Comparison of ENCODE assay signal across 18 cellular contexts in genomic region chr9:116806075-116806474, GRCh38.
DNase-seq lines count a peak whose midpoint lies in the region; ATAC-seq, FAIRE-seq and TF ChIP-seq lines count a peak whose summit lies in the region.
"Had no signal": no experiment of that assay in that cellular context is flagged by ENCODE, and none has a peak within 500 bp of the region (broad histone marks: within the 10 kb centered on the region; RNA-seq: fewer than 3 reads in every experiment).

No MANE protein-coding gene starts in this region.

- no peaks in the 10 kb centered on the region for H3K79me2 ChIP-seq in GM12878 (ENCODE audit: control insufficient read depth, insufficient read depth, low read length)

- H4K20me1 ChIP-seq in GM12878 (ENCODE audit: control insufficient read depth, insufficient read depth) = no peaks in the 10 kb centered on the region

- CTCF ChIA-PET in GM12878 (lab: Yijun Ruan, JAX) = interaction anchor here (0.9 kb wide), 1 partner anchor 69 kb away, joined by 3 read pairs; no protein-coding TSS in a partner anchor

- 0% methylated on average over 1 of the region's 1 CpG for WGBS in GM12878 (ENCODE audit: insufficient coverage, insufficient replicate concordance, low lambda C conversion rate, missing lambda C conversion rate)

- SMC1A ChIA-PET in GM12878 (lab: Charles Lee; ENCODE audit: uncharacterized antibody, unreplicated experiment) = no interaction called here

- TF ChIP-seq CTCF in LNCaP clone FGC (IDR thresholded peaks at IDR 0.05; ENCODE audit: control insufficient read depth, extremely low read depth, insufficient read depth) (no peak), GM12878 (IDR thresholded peaks at IDR 0.05 in 2 of 3, conservative IDR thresholded peaks at IDR 0.05 in 1 of 3; ENCODE audit: control insufficient read depth in 2 of 3, extremely low read depth in 1 of 3, insufficient read depth in 1 of 3, low read depth in 3 of 3, low read length in 3 of 3) (no peak)

- intact Hi-C loops in GM12878 (cut with micrococcal nuclease; ENCODE audit: unreplicated experiment) (no loop called here), head of caudate nucleus (cut with DNase I) (no loop called here)

- no peak overlapping the region for H3K27ac ChIP-seq in GM12878 (ENCODE audit: control insufficient read depth, insufficient read depth)
- H3K27ac ChIP-seq: BLaER1, stomach, VCaP had no signal

- no TSS peak for BruUV-seq in GM12878 (replicated peaks; lab: Mats Ljungman, UMichigan)

- TF ChIP-seq RAD21 in GM12878 (IDR thresholded peaks at IDR 0.05; ENCODE audit: insufficient read depth, low read depth, low read length) = no peak

- RAD21 ChIA-PET in GM12878 (lab: Charles Lee; ENCODE audit: unreplicated experiment) = no interaction called here

- H3K27me3 ChIP-seq in GM12878 (replicated peaks in 1 of 2; ENCODE audit: control insufficient read depth in 2 of 2, insufficient read depth in 2 of 2, low read length in 1 of 2) = no peaks in the 10 kb centered on the region
- H3K27me3 ChIP-seq: BLaER1, stomach had no signal

- POLR2A ChIA-PET in GM12878 (lab: Charles Lee) = no interaction called here

- H3K4me2 ChIP-seq in GM12878 (ENCODE audit: control insufficient read depth, insufficient read depth) = no peak overlapping the region
- H3K4me2 ChIP-seq: BLaER1 had no signal

- no peak overlapping the region for H3K9ac ChIP-seq in GM12878 (ENCODE audit: control insufficient read depth, insufficient read depth, low read length)
- H3K9ac ChIP-seq: BLaER1 had no signal

- H3K4me3 ChIP-seq in LNCaP clone FGC (ENCODE audit: low read depth, low read length) = no peak overlapping the region
- H3K4me3 ChIP-seq in GM12878 = no peak overlapping the region
- H3K4me3 ChIP-seq: BLaER1, stomach had no signal

- no peaks in the 10 kb centered on the region for H3K36me3 ChIP-seq in GM12878 (ENCODE audit: control insufficient read depth in 2 of 2, insufficient read depth in 2 of 2, low read length in 1 of 2)
- H3K36me3 ChIP-seq: BLaER1, stomach had no signal

- TF ChIP-seq EP300 in GM12878 (IDR thresholded peaks at IDR 0.05; ENCODE audit: borderline replicate concordance in 1 of 2, control insufficient read depth in 1 of 2, low read depth in 2 of 2, low read length in 2 of 2) = no peak

- FAIRE-seq in GM12878 (lab: Jason Lieb, UNC) = no peak

- no peaks in the 10 kb centered on the region for H3K9me3 ChIP-seq in GM12878 (replicated peaks; ENCODE audit: control insufficient read depth, insufficient read depth, low read length)
- H3K9me3 ChIP-seq: BLaER1, stomach had no signal

- in situ Hi-C loops in GM12878 (cut with MboI) = no loop called here

- no peak overlapping the region for H2AFZ ChIP-seq in GM12878 (ENCODE audit: control insufficient read depth, low read depth, low read length)

- no peaks in the 10 kb centered on the region for H3K4me1 ChIP-seq in GM12878 (ENCODE audit: control insufficient read depth, insufficient read depth, low read length)
- H3K4me1 ChIP-seq: stomach had no signal

- DNase-seq in ELF-1 (ENCODE audit: low read depth, low spot score) (peak; percentile 42), LNCaP clone FGC (ENCODE audit: low read depth) (peak; percentile 3), GM12878 (ENCODE audit: low read depth, low spot score) (no peak), iris pigment epithelial cell (ENCODE audit: low read depth) (peak; percentile 28), head of caudate nucleus (no peak), NCI-H748 treated with DMSO at 0.1 percent for 48 hours (lab: John Stamatoyannopoulos, UW) (no peak)
- DNase-seq: activated CD8-positive, alpha-beta memory T cell treated with anti-CD3 and anti-CD28 coated beads, Interleukin-2, amount 50 U/mL, for 48 hours; activated naive CD8-positive, alpha-beta T cell treated with anti-CD3 and anti-CD28 coated beads, Interleukin-2, amount 50 U/mL, for 24 hours; left cardiac atrium; NCI-H1048; NCI-H446; Right ventricle myocardium superior; stomach had no signal

- ATAC-seq in GM12878 (no peak), GM21381 (IDR thresholded peaks at IDR 0.05; ENCODE audit: unreplicated experiment) (no peak), GM21529 (IDR thresholded peaks at IDR 0.05; ENCODE audit: unreplicated experiment) (no peak)
- ATAC-seq: activated naive CD8-positive, alpha-beta T cell treated with anti-CD3 and anti-CD28 coated beads, Interleukin-2, amount 50 U/mL, for 24 hours; left cardiac atrium; natural killer cell treated with Interleukin-12 subunit alpha and Interleukin-12 subunit beta and Interleukin-15 and Interleukin-18, amount 100 ng/mL, for 72 hours had no signal

- no peak for TF ChIP-seq POLR2A in GM12878 (IDR thresholded peaks at IDR 0.05; ENCODE audit: low read depth, low read length)

TF ChIP-seq in GM12878, 131 proteins besides CTCF, POLR2A, EP300 and RAD21:
- TF ChIP-seq CREM (IDR thresholded peaks at IDR 0.05; ENCODE audit: low read depth) (no peak), ETV6 (conservative IDR thresholded peaks at IDR 0.05 in 1 of 2, IDR thresholded peaks at IDR 0.05 in 1 of 2; ENCODE audit: borderline replicate concordance in 1 of 2, low read depth in 1 of 2) (no peak), REST (IDR thresholded peaks at IDR 0.05; ENCODE audit: low read depth, low read length) (peak; percentile 94), NR2F1 (conservative IDR thresholded peaks at IDR 0.05) (no peak), ZBTB33 (IDR thresholded peaks at IDR 0.05) (no peak)

Comparison
In these comparisons a context has a peak if more than half of its experiments do, and no peak if none do; other contexts are left out.
1. DNase-seq: peak in ELF-1 (single experiment), LNCaP clone FGC (single experiment) and iris pigment epithelial cell (single experiment); none in GM12878 (single experiment), head of caudate nucleus (0 of 42) and NCI-H748 treated with DMSO at 0.1 percent for 48 hours (single experiment).